In genomic region chr5:177303121-177303924, GRCh38 we compare ENCODE assay signal across 1 cellular context.
TF ChIP-seq lines count a peak whose summit lies in the region.

TSS of gene PRELID1 (plus strand) at chr5:177303799. CDS start at chr5:177303986, 187 bp downstream.
TSS of gene RAB24 (minus strand) at chr5:177303719. CDS start at chr5:177303288, 431 bp downstream.

TF ChIP-seq in HepG2, 621 proteins besides CTCF, POLR2A, EP300 and RAD21 (continued from another document and continues in another):
- TF ChIP-seq ARID5B (CRISPR knock-in tag; IDR thresholded peaks at IDR 0.05) (peak; percentile 51; the same call in 1 of the 2 replicates), ZNF264 (CRISPR knock-in tag; IDR thresholded peaks at IDR 0.05) (0 out of 2 replicates have a peak, but pooled peaks have one; percentile 55), GLI4 (CRISPR knock-in tag; IDR thresholded peaks at IDR 0.05; ENCODE audit: borderline replicate concordance) (peak; percentile 50; the same call in 1 of the 2 replicates), ZBTB2 (CRISPR knock-in tag; IDR thresholded peaks at IDR 0.05; ENCODE audit: low read depth) (peak; percentile 49; the same call in 1 of the 2 replicates), SMAD3 (CRISPR knock-in tag; IDR thresholded peaks at IDR 0.05) (no peak; the same call in 1 of the 2 replicates), ZNF777 (CRISPR knock-in tag; IDR thresholded peaks at IDR 0.05) (peak; percentile 53; the same call in 1 of the 2 replicates), REXO4 (CRISPR knock-in tag; IDR thresholded peaks at IDR 0.05; ENCODE audit: borderline replicate concordance) (no peak), ZNF274 (CRISPR knock-in tag; IDR thresholded peaks at IDR 0.05) (peak; percentile 92), RORA (CRISPR knock-in tag; IDR thresholded peaks at IDR 0.05) (no peak), CBX5 (CRISPR knock-in tag; IDR thresholded peaks at IDR 0.05; ENCODE audit: borderline replicate concordance) (no peak; the same call in 1 of the 2 replicates), MTF2 (CRISPR knock-in tag; IDR thresholded peaks at IDR 0.05; ENCODE audit: borderline replicate concordance) (peak; percentile 86; the same call in 1 of the 2 replicates), IKZF4 (CRISPR knock-in tag; IDR thresholded peaks at IDR 0.05; ENCODE audit: borderline replicate concordance, low read depth, not compliant biosample characterization) (peak; percentile 59), FOXO1 (CRISPR knock-in tag; IDR thresholded peaks at IDR 0.05) (peak; percentile 57), ZNF275 (CRISPR knock-in tag; IDR thresholded peaks at IDR 0.05; ENCODE audit: borderline replicate concordance) (peak; percentile 84; the same call in 1 of the 2 replicates), TBX2 (CRISPR knock-in tag; IDR thresholded peaks at IDR 0.05; ENCODE audit: borderline replicate concordance) (no peak; the same call in 1 of the 2 replicates), SNRNP70 (IDR thresholded peaks at IDR 0.05; ENCODE audit: low read depth, low read length) (no peak), ZNF225 (CRISPR knock-in tag; IDR thresholded peaks at IDR 0.05) (peak; percentile 85; the same call in 1 of the 2 replicates), NAIF1 (CRISPR knock-in tag; IDR thresholded peaks at IDR 0.05; ENCODE audit: borderline replicate concordance) (peak; percentile 64; the same call in 1 of the 2 replicates), SRSF9 (IDR thresholded peaks at IDR 0.05; ENCODE audit: borderline replicate concordance, insufficient read depth, low read depth, low read length, poor library complexity, severe bottlenecking) (no peak), TMF1 (CRISPR knock-in tag; IDR thresholded peaks at IDR 0.05; ENCODE audit: low read depth) (peak; percentile 73; the same call in 1 of the 2 replicates), CREB1 (IDR thresholded peaks at IDR 0.05) (no peak; the same call in 1 of the 2 replicates), CREB1 (CRISPR knock-in tag; IDR thresholded peaks at IDR 0.05) (no peak), SOX13 (IDR thresholded peaks at IDR 0.05) (no peak), SOX13 (CRISPR knock-in tag; conservative IDR thresholded peaks at IDR 0.05 in 1 of 2, IDR thresholded peaks at IDR 0.05 in 1 of 2) (no peak), ISX (CRISPR knock-in tag; conservative IDR thresholded peaks at IDR 0.05) (no peak), ZC3H13 (CRISPR knock-in tag; IDR thresholded peaks at IDR 0.05) (0 out of 2 replicates have a peak, but pooled peaks have one; percentile 80), RELA (CRISPR knock-in tag; IDR thresholded peaks at IDR 0.05) (no peak; the same call in 1 of the 2 replicates), TOE1 (CRISPR knock-in tag; IDR thresholded peaks at IDR 0.05) (0 out of 2 replicates have a peak, but pooled peaks have one; percentile 73), ZNF510 (CRISPR knock-in tag; IDR thresholded peaks at IDR 0.05; ENCODE audit: low read depth) (no peak), NCOA2 (CRISPR knock-in tag; IDR thresholded peaks at IDR 0.05) (peak; percentile 25; the same call in 1 of the 2 replicates), HOXA3 (CRISPR knock-in tag; IDR thresholded peaks at IDR 0.05) (peak; percentile 96), ASH2L (IDR thresholded peaks at IDR 0.05; ENCODE audit: insufficient read length, low read depth, low read length) (peak; percentile 39), ZMYM2 (CRISPR knock-in tag; IDR thresholded peaks at IDR 0.05) (0 out of 2 replicates have a peak, but pooled peaks have one; percentile 12), BCL3 (CRISPR knock-in tag; IDR thresholded peaks at IDR 0.05) (peak; percentile 89; the same call in 1 of the 2 replicates), CEBPZ (IDR thresholded peaks at IDR 0.05; ENCODE audit: low read length) (no peak), ZNF337 (CRISPR knock-in tag; IDR thresholded peaks at IDR 0.05; ENCODE audit: borderline replicate concordance, low read depth) (no peak), ZSCAN5A (CRISPR knock-in tag; IDR thresholded peaks at IDR 0.05; ENCODE audit: borderline replicate concordance) (no peak), ATRX (CRISPR knock-in tag; IDR thresholded peaks at IDR 0.05; ENCODE audit: borderline replicate concordance) (no peak), HCFC1 (IDR thresholded peaks at IDR 0.05; ENCODE audit: low read depth, low read length) (no peak), PLRG1 (conservative IDR thresholded peaks at IDR 0.05) (no peak), PAX8 (CRISPR knock-in tag; IDR thresholded peaks at IDR 0.05; ENCODE audit: borderline replicate concordance) (no peak), ZNF607 (CRISPR knock-in tag; IDR thresholded peaks at IDR 0.05; ENCODE audit: borderline replicate concordance) (peak; percentile 72; the same call in 1 of the 2 replicates), STAT5B (CRISPR knock-in tag; IDR thresholded peaks at IDR 0.05) (no peak), ZBTB21 (CRISPR knock-in tag; IDR thresholded peaks at IDR 0.05) (no peak), RAD51 (IDR thresholded peaks at IDR 0.05; ENCODE audit: borderline replicate concordance) (peak; percentile 53; the same call in 1 of the 2 replicates), TAF15 (IDR thresholded peaks at IDR 0.05; ENCODE audit: low read depth, low read length, poor library complexity, severe bottlenecking) (no peak), ZNF362 (CRISPR knock-in tag; IDR thresholded peaks at IDR 0.05; ENCODE audit: borderline replicate concordance) (no peak; the same call in 1 of the 2 replicates), ZNF616 (CRISPR knock-in tag; IDR thresholded peaks at IDR 0.05; ENCODE audit: low read depth) (0 out of 2 replicates have a peak, but pooled peaks have one; percentile 57), GABPA (IDR thresholded peaks at IDR 0.05; ENCODE audit: low read depth, low read length) (no peak), GABPA (CRISPR knock-in tag; IDR thresholded peaks at IDR 0.05; ENCODE audit: low read depth) (peak; percentile 80), CENPT (CRISPR knock-in tag; IDR thresholded peaks at IDR 0.05; ENCODE audit: low read depth) (no peak)
